ENCODE assay signal across 8 cellular contexts in genomic region chr6:154733610-154734379, GRCh38. TPM values are rescaled to one million over a fixed set of nuclear protein-coding genes. Genes with fewer than 3 reads are reported as not detected.
DNase-seq lines count a peak whose midpoint lies in the region; ATAC-seq lines count a peak whose summit lies in the region.

No MANE protein-coding gene starts in this region.

- peaks cover 32 to 40% of the 10 kb centered on the region in 2 donors for H3K4me1 Mint-ChIP-seq in effector memory CD8-positive, alpha-beta T cell (ENCODE audit: low read depth in 2 of 2)
- H3K4me1 Mint-ChIP-seq in memory B cell, result peaks cover 26% of the 10 kb centered on the region

- peak overlapping the region; percentile 86 to 88 for H3K4me3 Mint-ChIP-seq in effector memory CD8-positive, alpha-beta T cell
- peak overlapping the region; percentile 91 for H3K4me3 Mint-ChIP-seq in memory B cell

- peaks cover 25% of the 10 kb centered on the region for H3K36me3 Mint-ChIP-seq in effector memory CD8-positive, alpha-beta T cell (ENCODE audit: insufficient read depth)
- peaks cover 3% of the 10 kb centered on the region for H3K36me3 Mint-ChIP-seq in memory B cell

- H3K27me3 Mint-ChIP-seq in effector memory CD8-positive, alpha-beta T cell, result no peaks in the 10 kb centered on the region
- H3K27me3 Mint-ChIP-seq in memory B cell, result no peaks in the 10 kb centered on the region

- H3K27ac Mint-ChIP-seq in effector memory CD8-positive, alpha-beta T cell, result peak overlapping the region; percentile 94
- peak overlapping the region; percentile 96 for H3K27ac Mint-ChIP-seq in memory B cell

- H3K9me3 Mint-ChIP-seq in effector memory CD8-positive, alpha-beta T cell, result no peaks in the 10 kb centered on the region
- no peaks in the 10 kb centered on the region for H3K9me3 Mint-ChIP-seq in memory B cell

- DNase-seq in COLO829 (ENCODE audit: low spot score) (peak; percentile 93), HT1080 (ENCODE audit: low read depth) (peak; percentile 96), NOMO-1 (lab: John Stamatoyannopoulos, UW; ENCODE audit: unreplicated experiment in 2 of 2) (peak; percentile 82 to 88), memory B cell (ENCODE audit: low spot score in 2 of 2) (peak; percentile 73 to 85)
- DNase-seq in activated CD8-positive, alpha-beta memory T cell treated with anti-CD3 and anti-CD28 coated beads for 48 hours (ENCODE audit: low read depth in 2 of 3, low spot score in 2 of 3), result peak; percentile 74 to 81 (median 75)
- peak; percentile 85 to 88 (median 87) for DNase-seq in effector memory CD8-positive, alpha-beta T cell
- peak; percentile 75 for DNase-seq in stimulated activated CD8-positive, alpha-beta memory T cell treated with anti-CD3 and anti-CD28 coated beads, Interleukin-12 subunit alpha, Interleukin-12 subunit beta, amount 100 ng/mL, for 1 hour (ENCODE audit: low read depth)

- ATAC-seq in GM21367 (IDR thresholded peaks at IDR 0.05; ENCODE audit: unreplicated experiment) (peak; percentile 71), memory B cell (ENCODE audit: low read depth) (peak; percentile 69)
- peak; percentile 78 for ATAC-seq in effector memory CD8-positive, alpha-beta T cell (replicated peaks)

RNA-seq across cellular contexts. Expression of gene SCAF8, which starts 0.6 kb away (rescaled TPM):
- 21.0 and 24.7 TPM in 2 replicates for total RNA-seq in HT1080 (2014; rRNA removed; shearing (Covaris generic))
- polyA plus RNA-seq in HT1080 (2015; cell fraction: cytosol; rRNA removed), result 19.7 and 27.5 TPM in 2 replicates
- polyA plus RNA-seq in HT1080 (2015; cell fraction: nucleus; rRNA removed), result 58.4 and 58.6 TPM in 2 replicates

Comparison
In these comparisons a context has a peak if more than half of its experiments do, and no peak if none do; other contexts are left out.
1. Peak in every context shown above with its lines: DNase-seq and ATAC-seq.